In genomic region chr11:9386086-9386485, GRCh38 we compare ENCODE assay signal across 2 cellular contexts.
TF ChIP-seq lines count a peak whose summit lies in the region.

No MANE protein-coding gene starts in this region.

TF ChIP-seq in A549, 52 proteins besides CTCF, POLR2A, EP300 and RAD21 (continued from another document):
- TF ChIP-seq NPAS2 (CRISPR knock-in tag; IDR thresholded peaks at IDR 0.05; ENCODE audit: borderline replicate concordance) (no peak), NR3C1 (IDR thresholded peaks at IDR 0.05) (no peak), MAZ (IDR thresholded peaks at IDR 0.05; ENCODE audit: borderline replicate concordance, low read depth, low read length) (no peak), ELK1 (IDR thresholded peaks at IDR 0.05; ENCODE audit: low read depth, low read length) (no peak), FOXS1 (CRISPR knock-in tag; IDR thresholded peaks at IDR 0.05) (no peak), CBX8 (IDR thresholded peaks at IDR 0.05) (no peak), RCOR1 (IDR thresholded peaks at IDR 0.05; ENCODE audit: low read depth, low read length) (no peak), CHD2 (IDR thresholded peaks at IDR 0.05; ENCODE audit: low read length, partially characterized antibody) (no peak), PHF8 (IDR thresholded peaks at IDR 0.05; ENCODE audit: borderline replicate concordance, low read depth) (no peak), ZSCAN20 (CRISPR knock-in tag; IDR thresholded peaks at IDR 0.05) (no peak), ZNF302 (CRISPR knock-in tag; IDR thresholded peaks at IDR 0.05) (no peak), GATA3 (IDR thresholded peaks at IDR 0.05; ENCODE audit: borderline replicate concordance) (no peak), HDAC2 (IDR thresholded peaks at IDR 0.05) (no peak)

TF ChIP-seq in K562, 482 proteins besides CTCF, POLR2A, EP300 and RAD21 (continued from another document):
- 0 out of 2 replicates have a peak, but pooled peaks have one; percentile 19 for TF ChIP-seq ZNF316 (IDR thresholded peaks at IDR 0.05)
TF ChIP-seq in K562: peak in this region for 1.
